Comparison of ENCODE assay signal across 7 cellular contexts in the genomic region with DNA sequence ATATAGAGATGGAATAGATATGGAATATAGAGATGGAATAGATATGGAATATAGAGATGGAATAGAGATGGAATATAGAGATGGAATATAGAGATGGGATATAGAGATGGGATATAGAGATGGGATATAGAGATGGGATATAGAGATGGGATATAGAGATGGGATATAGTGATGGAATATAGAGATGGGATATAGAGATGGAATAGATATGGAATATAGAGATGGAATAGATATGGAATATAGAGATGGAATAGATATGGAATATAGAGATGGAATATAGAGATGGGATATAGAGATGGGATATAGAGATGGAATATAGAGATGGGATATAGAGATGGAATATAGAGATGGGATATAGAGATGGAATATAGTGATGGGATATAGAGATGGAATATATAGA. TPM values are rescaled to one million over a fixed set of nuclear protein-coding genes. Genes with fewer than 3 reads are reported as not detected.
A peak's percentile ranks its signal among the peaks of the same experiment; 100 is the strongest.
DNase-seq lines count a peak whose midpoint lies in the region; ATAC-seq and TF ChIP-seq lines count a peak whose summit lies in the region.
"Not testable (repeated sequence)": the region's sequence is repeated elsewhere in the genome, so short reads cannot be mapped to it uniquely, and the experiment has no call there.

No MANE protein-coding gene starts in this region.

- H3K9ac ChIP-seq in KMS-11; SK-N-MC (ENCODE audit: insufficient read length): not testable (repeated sequence)
- H3K9ac ChIP-seq in duodenal mucosa (ENCODE audit: low read depth in 1 of 2, low read length in 2 of 2), result peak overlapping the region in 1 of 2 donors; percentile 95
- H3K9ac ChIP-seq in skeletal muscle satellite cell (ENCODE audit: low read depth, low read length), result peak overlapping the region; percentile 94

- not testable (repeated sequence) for TF ChIP-seq CTCF in KMS-11 (conservative IDR thresholded peaks at IDR 0.05; ENCODE audit: low read depth, low read length); heart left ventricle (IDR thresholded peaks at IDR 0.05); lower lobe of right lung (IDR thresholded peaks at IDR 0.05)

- H3K27ac ChIP-seq in CD4-positive, alpha-beta memory T cell (ENCODE audit: low read depth, low read length); KMS-11; SK-N-MC; duodenal mucosa (ENCODE audit: low read depth, low read length); lower lobe of right lung: not testable (repeated sequence)
- peak overlapping the region in 8 of 12 donors; percentile 97 to 100 (median 99) for H3K27ac ChIP-seq in heart left ventricle

- H3K27me3 Mint-ChIP-seq in CD4-positive, alpha-beta memory T cell, result not testable (repeated sequence)

- POLR2A ChIA-PET in CD4-positive, alpha-beta memory T cell (lab: Charles Lee; ENCODE audit: partially characterized antibody), result interaction anchor here (4.9 kb wide), 1 partner anchor 37 kb away, joined by 114 read pairs; no protein-coding TSS in a partner anchor

- H3K4me2 ChIP-seq in KMS-11 (peak overlapping the region; percentile 72), skeletal muscle satellite cell (ENCODE audit: low read length) (peak overlapping the region; percentile 97)

- H3K4me1 ChIP-seq in CD4-positive, alpha-beta memory T cell (ENCODE audit: insufficient read depth, low read length), result peaks cover 30% of the 10 kb centered on the region
- H3K4me1 ChIP-seq in KMS-11 (ENCODE audit: low read depth, poor library complexity, severe bottlenecking) (peaks cover 30% of the 10 kb centered on the region), duodenal mucosa (ENCODE audit: control insufficient read depth in 1 of 2, insufficient read depth in 2 of 2, low read length in 2 of 2) (peaks cover 14 to 20% of the 10 kb centered on the region in 2 donors), heart left ventricle (peaks cover 10 to 39% (median 27%) of the 10 kb centered on the region in 12 donors), lower lobe of right lung (peaks cover 31% of the 10 kb centered on the region)
- H3K4me1 ChIP-seq in skeletal muscle satellite cell (ENCODE audit: control insufficient read depth, insufficient read depth, low read length), result not testable (repeated sequence)

- H3K27me3 ChIP-seq in CD4-positive, alpha-beta memory T cell (ENCODE audit: insufficient read depth, low read length); KMS-11 (ENCODE audit: insufficient read depth, low read depth); duodenal mucosa (ENCODE audit: control insufficient read depth in 1 of 2, insufficient read depth in 2 of 2, low read length in 2 of 2); heart left ventricle; lower lobe of right lung (ENCODE audit: low read depth); skeletal muscle satellite cell (ENCODE audit: control insufficient read depth, insufficient read depth, low read length): not testable (repeated sequence)

- CTCF ChIA-PET in CD4-positive, alpha-beta memory T cell (lab: Charles Lee; ENCODE audit: partially characterized antibody), result not testable (repeated sequence)

- DNase-seq in CD4-positive, alpha-beta memory T cell; SK-N-MC (ENCODE audit: low read depth, low spot score); heart left ventricle; lower lobe of right lung: not testable (repeated sequence)

- H3K36me3 ChIP-seq in CD4-positive, alpha-beta memory T cell (ENCODE audit: insufficient read depth, low read length); KMS-11 (ENCODE audit: insufficient read depth); duodenal mucosa (ENCODE audit: control insufficient read depth in 1 of 2, insufficient read depth in 2 of 2, low read length in 2 of 2); heart left ventricle; lower lobe of right lung; skeletal muscle satellite cell (ENCODE audit: insufficient read depth, low read length): not testable (repeated sequence)
- peaks cover 12% of the 10 kb centered on the region; the same call in 1 of the 2 replicates for H3K36me3 ChIP-seq in SK-N-MC (ENCODE audit: insufficient read depth, low read length)

- peaks cover 38% of the 10 kb centered on the region for H3K79me2 ChIP-seq in KMS-11 (ENCODE audit: insufficient read depth, low read depth)

- H3K4me3 Mint-ChIP-seq in CD4-positive, alpha-beta memory T cell, result not testable (repeated sequence)

- not testable (repeated sequence) for TF ChIP-seq POLR2A in heart left ventricle (IDR thresholded peaks at IDR 0.05)

- H3K27ac Mint-ChIP-seq in CD4-positive, alpha-beta memory T cell, result not testable (repeated sequence)

- not testable (repeated sequence) for H3K9me3 Mint-ChIP-seq in CD4-positive, alpha-beta memory T cell

- H3K36me3 Mint-ChIP-seq in CD4-positive, alpha-beta memory T cell, result not testable (repeated sequence)

- H4K20me1 ChIP-seq in KMS-11 (ENCODE audit: insufficient read depth), result not testable (repeated sequence)

- peak overlapping the region; percentile 83 to 99 for H3K4me3 ChIP-seq in CD4-positive, alpha-beta memory T cell (ENCODE audit: low read length in 2 of 2)
- H3K4me3 ChIP-seq in KMS-11 (IDR thresholded peaks at IDR 0.05; ENCODE audit: insufficient read depth, low read depth, low read length) (peak overlapping the region; percentile 62), SK-N-MC (peak overlapping the region; percentile 79), duodenal mucosa (ENCODE audit: low read depth in 1 of 2, low read length in 2 of 2) (peak overlapping the region; percentile 93 to 98), heart left ventricle (peak overlapping the region in 9 of 12 donors; percentile 68 to 100 (median 94)), lower lobe of right lung (peak overlapping the region; percentile 99)
- H3K4me3 ChIP-seq in skeletal muscle satellite cell (ENCODE audit: low read length), result not testable (repeated sequence)

- H3K9me3 ChIP-seq in CD4-positive, alpha-beta memory T cell (ENCODE audit: control insufficient read depth in 1 of 2, low read length in 2 of 2); SK-N-MC (ENCODE audit: low read depth, low read length); duodenal mucosa (ENCODE audit: control insufficient read depth in 1 of 2, low read length in 2 of 2); heart left ventricle; lower lobe of right lung; skeletal muscle satellite cell (replicated peaks; ENCODE audit: low read length): not testable (repeated sequence)

- not testable (repeated sequence) for H2AFZ ChIP-seq in KMS-11 (ENCODE audit: low read depth)

- peaks cover 14 to 25% (median 20%) of the 10 kb centered on the region in 4 donors for H3K4me1 Mint-ChIP-seq in CD4-positive, alpha-beta memory T cell

- not testable (repeated sequence) for ATAC-seq in heart left ventricle, lower lobe of right lung

- intact Hi-C loops in CD4-positive, alpha-beta memory T cell (cut with micrococcal nuclease), result loop anchor here (1.0 to 5.0 kb wide), 4 partner anchors 57 to 219 kb away; a partner anchor contains a TSS
- intact Hi-C loops in heart left ventricle (cut with DNase I), result loop anchor here in 2 of 10 donors (2.0 to 10.0 kb wide), 3 partner anchors 37 to 69 kb away; a partner anchor contains a TSS
- intact Hi-C loops in lower lobe of right lung (cut with DNase I), result not testable (repeated sequence)

RNA-seq across cellular contexts. Expression of a gene that starts 1.2 kb away (rescaled TPM):
- 10 to 100 TPM; 60.1 to 62.5 TPM for total RNA-seq in CD4-positive, alpha-beta memory T cell
- polyA plus RNA-seq in CD4-positive, alpha-beta memory T cell, result 10 to 100 TPM; 52.5 to 64.4 TPM
- total RNA-seq in heart left ventricle, result 10 to 100 TPM; 15.6 to 38.9 (median 22.5) TPM
- polyA plus RNA-seq in heart left ventricle, result 10 to 100 TPM in 1 of 2 donors, 1 to 10 TPM in 1; 6.5 to 35.9 TPM
- 64.5 TPM for total RNA-seq in lower lobe of right lung
- total RNA-seq in skeletal muscle satellite cell (2012; rRNA removed), result 13.1 and 14.4 TPM in 2 replicates

RNA-seq across cellular contexts. Expression of a gene that starts 57.4 kb away (rescaled TPM):
- 10 to 100 TPM; 30.6 to 36.4 TPM for total RNA-seq in CD4-positive, alpha-beta memory T cell
- 10 to 100 TPM; 53.3 to 61.8 TPM for polyA plus RNA-seq in CD4-positive, alpha-beta memory T cell
- 10 to 100 TPM in 3 of 9 donors, 1 to 10 TPM in 6; 4.5 to 28.2 (median 8.3) TPM for total RNA-seq in heart left ventricle
- polyA plus RNA-seq in heart left ventricle, result 10 to 100 TPM in 1 of 2 donors, 1 to 10 TPM in 1; 7.4 to 12.9 TPM
- total RNA-seq in lower lobe of right lung, result 49.1 TPM
- total RNA-seq in skeletal muscle satellite cell (2012; rRNA removed), result 33.9 and 41.1 TPM in 2 replicates
